Comparison of ENCODE assay signal across 8 cellular contexts in the genomic region with DNA sequence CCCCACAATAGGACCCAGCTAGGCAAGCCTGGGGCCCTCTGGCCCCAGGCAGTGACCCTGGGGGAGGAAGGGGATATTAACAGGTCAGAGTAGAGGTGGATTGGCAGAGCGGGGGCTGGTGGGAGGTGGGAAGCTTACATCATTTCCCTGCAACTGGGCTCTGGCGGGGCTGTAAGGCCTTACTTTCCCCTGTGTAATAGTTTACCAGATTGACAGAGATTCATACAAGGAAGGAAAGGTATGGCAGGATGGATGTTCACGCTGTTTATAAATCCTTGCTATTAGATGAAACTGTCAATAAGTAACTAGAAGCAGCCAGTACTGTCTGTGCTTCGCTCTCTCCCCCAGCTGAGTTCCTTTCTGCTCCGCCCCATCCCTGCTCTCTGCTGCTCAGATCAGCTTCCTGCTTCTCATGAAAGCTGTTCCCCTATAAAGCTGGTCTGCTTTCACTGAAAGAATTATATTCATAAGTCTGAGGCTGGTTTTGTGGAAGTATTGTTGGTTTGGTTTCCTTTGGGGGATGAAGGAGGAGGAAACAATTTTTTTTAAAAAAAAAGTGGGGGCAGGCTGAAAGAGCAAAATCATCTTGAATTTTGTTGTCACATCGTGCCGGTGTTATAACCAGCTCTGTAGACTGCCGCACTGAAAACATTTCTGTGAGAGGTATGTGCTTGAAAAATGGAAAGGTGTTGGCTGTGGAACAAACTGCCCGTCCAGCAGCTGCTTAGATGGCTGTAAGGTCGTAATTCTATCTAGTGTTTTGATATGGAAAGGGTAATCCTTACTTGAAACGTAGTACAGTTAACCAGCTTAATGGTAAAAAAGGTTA.
DNase-seq lines count a peak whose midpoint lies in the region; ATAC-seq and TF ChIP-seq lines count a peak whose summit lies in the region.

No MANE protein-coding gene starts in this region.

- no peaks in the 10 kb centered on the region for H3K36me3 Mint-ChIP-seq in natural killer cell treated with Interleukin-12 subunit alpha and Interleukin-12 subunit beta and Interleukin-15 and Interleukin-18, amount 100 ng/mL, for 72 hours

- H3K27me3 Mint-ChIP-seq in natural killer cell treated with Interleukin-12 subunit alpha and Interleukin-12 subunit beta and Interleukin-15 and Interleukin-18, amount 100 ng/mL, for 72 hours, result no peaks in the 10 kb centered on the region

- no peak for TF ChIP-seq CTCF in tibial artery (IDR thresholded peaks at IDR 0.05)

- H3K4me1 ChIP-seq in tibial artery, result peaks cover 0 to 38% (median 7%) of the 10 kb centered on the region in 4 donors

- H3K4me3 ChIP-seq in tibial artery, result peak overlapping the region; percentile 44 to 49

- H3K4me1 Mint-ChIP-seq in natural killer cell treated with Interleukin-12 subunit alpha and Interleukin-12 subunit beta and Interleukin-15 and Interleukin-18, amount 100 ng/mL, for 72 hours (ENCODE audit: low read depth in 2 of 2), result peaks cover 35 to 44% of the 10 kb centered on the region in 2 donors

- ATAC-seq in HG02973 (IDR thresholded peaks at IDR 0.05; ENCODE audit: unreplicated experiment), result peak; percentile 91
- peak; percentile 90 to 92 for ATAC-seq in natural killer cell treated with Interleukin-12 subunit alpha and Interleukin-12 subunit beta and Interleukin-15 and Interleukin-18, amount 100 ng/mL, for 72 hours

- peak overlapping the region; percentile 84 to 95 for H3K27ac Mint-ChIP-seq in natural killer cell treated with Interleukin-12 subunit alpha and Interleukin-12 subunit beta and Interleukin-15 and Interleukin-18, amount 100 ng/mL, for 72 hours

- H3K36me3 ChIP-seq in tibial artery, result no peaks in the 10 kb centered on the region

- no peaks in the 10 kb centered on the region for H3K27me3 ChIP-seq in tibial artery

- H3K9me3 Mint-ChIP-seq in natural killer cell treated with Interleukin-12 subunit alpha and Interleukin-12 subunit beta and Interleukin-15 and Interleukin-18, amount 100 ng/mL, for 72 hours, result no peaks in the 10 kb centered on the region

- H3K9me3 ChIP-seq in tibial artery, result no peaks in the 10 kb centered on the region

- peak; percentile 37 for DNase-seq in activated gamma-delta T cell treated with Interleukin-2 at 50 U/mL for 16 hours
- DNase-seq in activated gamma-delta T cell (lab: John Stamatoyannopoulos, UW), result no peak
- peak; percentile 70 for DNase-seq in NOMO-1 treated with dmso at 0.1 percent for 144 hours (lab: John Stamatoyannopoulos, UW; ENCODE audit: unreplicated experiment)
- DNase-seq in activated T-cell treated with anti-CD3 and anti-CD28 coated beads, Interleukin-2, amount 50 U/mL, for 48 hours, result peak; percentile 52 to 54
- peak; percentile 64 for DNase-seq in fibroblast of peridontal ligament (ENCODE audit: extremely low read depth)
- peak; percentile 73 for DNase-seq in natural killer cell treated with Interleukin-12 subunit alpha and Interleukin-12 subunit beta and Interleukin-15 and Interleukin-18, amount 100 ng/mL, for 72 hours (ENCODE audit: low spot score)
- DNase-seq in tibial artery, result peak in 1 of 2 donors; percentile 50

- H3K27ac ChIP-seq in tibial artery, result peak overlapping the region; percentile 78 to 87

- H3K4me3 Mint-ChIP-seq in natural killer cell treated with Interleukin-12 subunit alpha and Interleukin-12 subunit beta and Interleukin-15 and Interleukin-18, amount 100 ng/mL, for 72 hours, result peak overlapping the region; percentile 85

- intact Hi-C loops in tibial artery (cut with DNase I; ENCODE audit: low total_unique reads), result no loop called here
